8 cellular contexts compared by ENCODE assay signal in genomic region chr7:127447326-127447945, GRCh38. TPM values are rescaled to one million over a fixed set of nuclear protein-coding genes. Genes with fewer than 3 reads are reported as not detected.
A peak's percentile ranks its signal among the peaks of the same experiment; 100 is the strongest.
DNase-seq lines count a peak whose midpoint lies in the region; ATAC-seq, FAIRE-seq and TF ChIP-seq lines count a peak whose summit lies in the region.

No MANE protein-coding gene starts in this region.

- H3K9ac ChIP-seq in mesendoderm (ENCODE audit: low read length): no peak overlapping the region

- no peaks in the 10 kb centered on the region for H3K4me1 ChIP-seq in mesendoderm (ENCODE audit: control insufficient read depth, low read depth, low read length)

- TF ChIP-seq CTCF in GM12865 (IDR thresholded peaks at IDR 0.05; ENCODE audit: insufficient read depth, low read depth, low read length, missing control alignments): peak; percentile 77
- peak; percentile 34 for TF ChIP-seq CTCF in astrocyte of the spinal cord (IDR thresholded peaks at IDR 0.05; ENCODE audit: low read depth, low read length)

- H3K36me3 ChIP-seq in mesendoderm (ENCODE audit: control insufficient read depth, insufficient read depth, low read length): no peaks in the 10 kb centered on the region

- no peaks in the 10 kb centered on the region for H3K79me2 ChIP-seq in mesendoderm (ENCODE audit: control insufficient read depth, insufficient read depth, low read length)

- WGBS in mesendoderm (ENCODE audit: extremely low coverage, insufficient coverage, low lambda C conversion rate): no CpG with 5 or more reads among the region's 1 CpG

- DNase-seq in GM12865 (ENCODE audit: low read depth): peak; percentile 86
- DNase-seq in Jurkat, Clone E6-1 (ENCODE audit: low read depth, low spot score): peak; percentile 27
- DNase-seq in SW480 (ENCODE audit: low spot score): peak; percentile 61
- peak; percentile 16 for DNase-seq in astrocyte of the spinal cord (ENCODE audit: low read depth, low spot score)
- peak; percentile 93 for DNase-seq in mesendoderm
- peak; percentile 4 for DNase-seq in urothelium cell line (ENCODE audit: low spot score)
- DNase-seq in COLO829 (ENCODE audit: low spot score): no peak

- no peak overlapping the region for H3K56ac ChIP-seq in mesendoderm (ENCODE audit: low read length)

- no peaks in the 10 kb centered on the region for H3K27me3 ChIP-seq in mesendoderm (ENCODE audit: insufficient read depth, low read length, poor library complexity)

- H2BK15ac ChIP-seq in mesendoderm (replicated peaks; ENCODE audit: low read depth): no peak overlapping the region

- H2BK120ac ChIP-seq in mesendoderm (ENCODE audit: low read depth, low read length): no peak overlapping the region

- in situ Hi-C loops in astrocyte of the spinal cord (cut with HindIII; ENCODE audit: low sequenced_read_pairs): no loop called here

- no peak overlapping the region for H3K4me3 ChIP-seq in GM12865 (ENCODE audit: low read depth, low read length)
- H3K4me3 ChIP-seq in Jurkat, Clone E6-1 (ENCODE audit: low read length): no peak overlapping the region
- H3K4me3 ChIP-seq in astrocyte of the spinal cord (ENCODE audit: low read depth, low read length): no peak overlapping the region
- H3K4me3 ChIP-seq in mesendoderm (ENCODE audit: low read length): no peak overlapping the region

- H3K18ac ChIP-seq in mesendoderm (ENCODE audit: low read length): no peak overlapping the region

- no peaks in the 10 kb centered on the region for H3K79me1 ChIP-seq in mesendoderm (ENCODE audit: low read length)

- H2BK5ac ChIP-seq in mesendoderm (ENCODE audit: low read length): no peak overlapping the region

- no peak overlapping the region for H3K4ac ChIP-seq in mesendoderm (ENCODE audit: low read depth, low read length)

- no peak overlapping the region for H4K8ac ChIP-seq in mesendoderm (ENCODE audit: low read depth, low read length)

- H2AK5ac ChIP-seq in mesendoderm (ENCODE audit: low read length): no peak overlapping the region

- no peak overlapping the region for H3K23ac ChIP-seq in mesendoderm (ENCODE audit: low read length)

- H4K5ac ChIP-seq in mesendoderm (ENCODE audit: low read length): no peak overlapping the region

- H3K27ac ChIP-seq in mesendoderm (ENCODE audit: low read depth, low read length): no peak overlapping the region

- no peak overlapping the region for H3K4me2 ChIP-seq in mesendoderm (ENCODE audit: low read length)

- FAIRE-seq in urothelium cell line (lab: Jason Lieb, UNC): no peak

- peak; percentile 100 for ATAC-seq in GM21786 (IDR thresholded peaks at IDR 0.05; ENCODE audit: unreplicated experiment)

RNA-seq across cellular contexts. Expression of gene ZNF800, which starts 54.9 kb away (rescaled TPM):
- polyA plus RNA-seq in Jurkat, Clone E6-1 (2012; ENCODE audit: insufficient read depth, insufficient read length): 11.5 TPM
- 7.3 TPM for polyA plus RNA-seq in mesendoderm (2013, experiment 1 of 2)
- 7.9 TPM for polyA plus RNA-seq in mesendoderm (2013, experiment 2 of 2)
